In the genomic region with DNA sequence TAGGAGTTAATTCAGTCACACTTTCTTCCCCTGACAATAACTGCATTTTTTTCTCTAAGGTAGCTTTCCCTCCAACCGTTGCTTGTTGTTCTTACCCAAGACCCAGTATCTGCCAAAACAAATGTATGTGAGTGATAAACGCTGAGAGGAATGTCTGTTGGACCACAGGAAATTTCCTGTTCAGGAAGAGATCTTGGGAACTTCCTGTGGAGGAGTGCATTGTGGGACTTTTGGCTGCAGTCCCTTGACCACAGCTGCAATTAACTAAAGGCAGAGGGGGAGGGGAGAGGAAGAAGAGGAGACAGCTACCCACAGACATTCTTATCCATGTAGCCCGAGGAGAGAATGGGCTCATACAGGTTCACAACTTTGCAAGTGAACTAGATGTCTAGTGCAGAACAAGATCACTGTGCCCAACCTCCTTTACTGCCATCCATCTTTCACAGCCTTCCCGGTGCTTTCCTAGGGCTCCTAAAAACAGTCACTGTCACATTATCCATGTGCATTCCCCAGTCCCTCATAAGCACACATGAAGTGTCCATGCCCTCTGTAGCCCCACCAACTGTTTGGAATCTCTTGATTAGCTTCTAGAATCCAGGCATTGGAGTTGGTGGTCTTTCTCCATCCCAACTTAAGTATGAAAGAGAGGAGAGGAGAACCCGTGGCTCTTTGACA, we compare ENCODE assay signal across 9 cellular contexts.
DNase-seq lines count a peak whose midpoint lies in the region; ATAC-seq, FAIRE-seq and TF ChIP-seq lines count a peak whose summit lies in the region.
"Had no signal": no experiment of that assay in that cellular context is flagged by ENCODE, and none has a peak within 500 bp of the region (broad histone marks: within the 10 kb centered on the region; RNA-seq: fewer than 3 reads in every experiment).

No MANE protein-coding gene starts in this region.

- TF ChIP-seq CTCF in heart left ventricle (IDR thresholded peaks at IDR 0.05) (no peak), foreskin fibroblast (IDR thresholded peaks at IDR 0.05; ENCODE audit: low read depth, low read length) (no peak)

- peaks cover 0 to 4% (median 0%) of the 10 kb centered on the region in 9 donors for H3K36me3 ChIP-seq in heart left ventricle

- peak overlapping the region in 7 of 12 donors; percentile 4 to 75 (median 40) for H3K27ac ChIP-seq in heart left ventricle

- H3K9me3 ChIP-seq in heart left ventricle = no peaks in the 10 kb centered on the region

- 41 to 52% (median 50%) methylated on average over 5 of the region's 5 CpGs for WGBS in heart left ventricle, 4 donors

- no peak overlapping the region for H3K4me3 ChIP-seq in heart left ventricle
- H3K4me3 ChIP-seq in foreskin fibroblast (ENCODE audit: low read depth in 1 of 2, low read length in 2 of 2) = no peak overlapping the region

- FAIRE-seq in urothelium cell line (lab: Jason Lieb, UNC) = peak; percentile 81

- TF ChIP-seq POLR2A in heart left ventricle (IDR thresholded peaks at IDR 0.05) = no peak

- ATAC-seq in heart left ventricle (peak in 1 of 4 donors; percentile 25), left ventricle myocardium superior (no peak), HG02759 (IDR thresholded peaks at IDR 0.05; ENCODE audit: unreplicated experiment) (no peak)

- intact Hi-C loops in heart left ventricle (cut with DNase I) = loop anchor here in 1 of 10 donors (5.0 kb wide), 1 partner anchor 137 kb away; no protein-coding TSS in a partner anchor
- intact Hi-C loops in left ventricle myocardium superior (cut with micrococcal nuclease) = no loop called here

- no peaks in the 10 kb centered on the region for H3K27me3 ChIP-seq in heart left ventricle

- peak in 2 of 5 donors; percentile 51 to 63 for DNase-seq in heart left ventricle
- no peak for DNase-seq in left ventricle myocardium superior
- peak; percentile 81 for DNase-seq in SW480 (ENCODE audit: low spot score)
- peak; percentile 76 to 80 for DNase-seq in foreskin fibroblast
- DNase-seq in urothelium cell line (ENCODE audit: low spot score) = peak; percentile 72
- DNase-seq in iPS-NIHi7 (ENCODE audit: extremely low spot score) = no peak
- no peak for DNase-seq in NCI-H69 (lab: John Stamatoyannopoulos, UW)
- DNase-seq: CD8-positive, alpha-beta memory T cell had no signal

- peaks cover 0 to 80% (median 43%) of the 10 kb centered on the region in 12 donors for H3K4me1 ChIP-seq in heart left ventricle

Comparison
In these comparisons a context has a peak if more than half of its experiments do, and no peak if none do; other contexts are left out.
1. DNase-seq: peak in SW480 (single experiment), foreskin fibroblast (2 of 2) and urothelium cell line (single experiment); none in left ventricle myocardium superior (single experiment), iPS-NIHi7 (single experiment) and NCI-H69 (single experiment).